ENCODE assay signal across 19 cellular contexts in the genomic region with DNA sequence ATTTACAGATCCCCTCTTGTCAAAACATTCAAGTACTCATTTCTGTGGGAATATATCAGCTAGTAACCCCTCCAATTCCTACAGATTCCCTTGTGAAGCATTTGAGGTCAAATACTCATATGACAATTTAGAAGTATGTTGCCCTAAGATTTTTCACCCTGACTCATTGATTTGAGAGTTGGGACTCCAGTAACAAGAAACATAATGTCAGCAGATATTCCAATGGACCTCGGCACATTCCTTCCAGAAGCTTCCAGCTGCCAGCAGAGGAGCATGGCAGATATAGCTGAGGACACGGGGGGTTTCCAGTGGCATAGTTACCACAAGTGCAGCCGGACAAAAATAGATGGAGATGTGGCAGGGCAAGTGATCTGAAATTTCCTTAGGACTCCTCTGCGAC.
DNase-seq lines count a peak whose midpoint lies in the region; ATAC-seq, FAIRE-seq and TF ChIP-seq lines count a peak whose summit lies in the region.
"Had no signal": no experiment of that assay in that cellular context is flagged by ENCODE, and none has a peak within 500 bp of the region (broad histone marks: within the 10 kb centered on the region; RNA-seq: fewer than 3 reads in every experiment).

No MANE protein-coding gene starts in this region.

- WGBS in HepG2 (ENCODE audit: low lambda C conversion rate): 4% methylated on average over 3 of the region's 4 CpGs
- 74% methylated on average over 3 of the region's 4 CpGs for WGBS in right lobe of liver (ENCODE audit: insufficient coverage, low coverage, low lambda C conversion rate, missing lambda C conversion rate)
- WGBS in K562 (ENCODE audit: insufficient coverage, low coverage, missing lambda C conversion rate): 0% methylated on average over 4 of the region's 4 CpGs

- no peak overlapping the region for H2AFZ ChIP-seq in HepG2 (ENCODE audit: low read length)
- H2AFZ ChIP-seq in K562 (ENCODE audit: low read depth, low read length): no peak overlapping the region

- TF ChIP-seq EP300 in HepG2 (IDR thresholded peaks at IDR 0.05; ENCODE audit: low read depth in 2 of 2, low read length in 2 of 2) (no peak), HepG2 (CRISPR knock-in tag; IDR thresholded peaks at IDR 0.05; ENCODE audit: borderline replicate concordance) (no peak), K562 (IDR thresholded peaks at IDR 0.05; ENCODE audit: low read length) (no peak)

- H3K9ac ChIP-seq in HepG2 (ENCODE audit: insufficient read depth, low read depth, low read length): no peak overlapping the region
- no peak overlapping the region for H3K9ac ChIP-seq in K562 (ENCODE audit: insufficient read depth in 1 of 2, low read depth in 2 of 2, low read length in 2 of 2)

- no peak overlapping the region for H3K4me3 ChIP-seq in HepG2 (replicated peaks in 1 of 3; ENCODE audit: insufficient read depth in 1 of 3, low read depth in 2 of 3, low read length in 3 of 3)
- H3K4me3 ChIP-seq in right lobe of liver: no peak overlapping the region
- no peak overlapping the region for H3K4me3 ChIP-seq in K562
- H3K4me3 ChIP-seq in BE2C (ENCODE audit: low read depth, low read length): no peak overlapping the region
- H3K4me3 ChIP-seq: adrenal gland, dorsolateral prefrontal cortex had no signal

- TF ChIP-seq POLR2A in HepG2 (IDR thresholded peaks at IDR 0.05; ENCODE audit: insufficient read depth in 1 of 2, low read depth in 2 of 2, low read length in 2 of 2) (no peak), right lobe of liver (IDR thresholded peaks at IDR 0.05) (no peak), K562 (conservative IDR thresholded peaks at IDR 0.05) (no peak)

- POLR2A ChIA-PET in HepG2 (lab: Yijun Ruan, JAX): no interaction called here
- POLR2A ChIA-PET in K562 (lab: Yijun Ruan, JAX): no interaction called here

- H3K27me3 ChIP-seq in HepG2 (ENCODE audit: control insufficient read depth in 1 of 2, insufficient read depth in 2 of 2, low read length in 2 of 2): peaks cover 0 to 9% of the 10 kb centered on the region in 2 experiments; a peak in 2 of 5 replicates
- no peaks in the 10 kb centered on the region for H3K27me3 ChIP-seq in right lobe of liver
- peaks cover 4 to 8% of the 10 kb centered on the region in 2 experiments; a peak in 4 of 5 replicates for H3K27me3 ChIP-seq in K562 (ENCODE audit: control insufficient read depth in 2 of 2, insufficient read depth in 2 of 2, low read length in 2 of 2)
- H3K27me3 ChIP-seq in BE2C: no peaks in the 10 kb centered on the region
- H3K27me3 ChIP-seq: adrenal gland, dorsolateral prefrontal cortex, foreskin keratinocyte had no signal

- TF ChIP-seq RAD21 in HepG2 (CRISPR knock-in tag; IDR thresholded peaks at IDR 0.05): no peak
- TF ChIP-seq RAD21 in K562 (CRISPR knock-in tag; conservative IDR thresholded peaks at IDR 0.05 in 1 of 2, IDR thresholded peaks at IDR 0.05 in 1 of 2): no peak

- H3K9me3 ChIP-seq in HepG2 (ENCODE audit: low read length): no peaks in the 10 kb centered on the region
- no peaks in the 10 kb centered on the region for H3K9me3 ChIP-seq in right lobe of liver
- no peaks in the 10 kb centered on the region for H3K9me3 ChIP-seq in K562 (replicated peaks; ENCODE audit: control insufficient read depth, insufficient read depth, low read depth, low read length)
- no peaks in the 10 kb centered on the region for H3K9me3 ChIP-seq in BE2C
- H3K9me3 ChIP-seq: adrenal gland had no signal

- H3K4me1 ChIP-seq in HepG2 (ENCODE audit: insufficient read depth, low read length): no peaks in the 10 kb centered on the region
- H3K4me1 ChIP-seq in right lobe of liver: no peaks in the 10 kb centered on the region
- H3K4me1 ChIP-seq in K562 (replicated peaks in 1 of 2; ENCODE audit: control insufficient read depth in 2 of 2, insufficient read depth in 2 of 2, low read length in 2 of 2): no peaks in the 10 kb centered on the region
- no peaks in the 10 kb centered on the region for H3K4me1 ChIP-seq in BE2C

- no peaks in the 10 kb centered on the region for H4K20me1 ChIP-seq in HepG2 (ENCODE audit: insufficient read depth, low read length)
- no peaks in the 10 kb centered on the region for H4K20me1 ChIP-seq in K562 (replicated peaks; ENCODE audit: control insufficient read depth, insufficient read depth, low read length)

- no peaks in the 10 kb centered on the region for H3K36me3 ChIP-seq in HepG2 (replicated peaks in 1 of 2; ENCODE audit: control insufficient read depth in 1 of 2, insufficient read depth in 2 of 2, low read length in 2 of 2)
- no peaks in the 10 kb centered on the region for H3K36me3 ChIP-seq in right lobe of liver
- H3K36me3 ChIP-seq in K562 (ENCODE audit: control insufficient read depth, insufficient read depth, low read length): no peaks in the 10 kb centered on the region
- H3K36me3 ChIP-seq in BE2C: no peaks in the 10 kb centered on the region
- H3K36me3 ChIP-seq: adrenal gland had no signal

- no peak for FAIRE-seq in HepG2 (lab: Jason Lieb, UNC)
- no peak for FAIRE-seq in K562 (lab: Jason Lieb, UNC)

- BruUV-seq in HepG2 (replicated peaks; lab: Mats Ljungman, UMichigan): no TSS peak
- no TSS peak for BruUV-seq in K562 (replicated peaks; lab: Mats Ljungman, UMichigan)

- intact Hi-C loops in HepG2 (cut with micrococcal nuclease; ENCODE audit: unreplicated experiment) (no loop called here), right lobe of liver (cut with DNase I) (no loop called here), K562 (cut with micrococcal nuclease) (no loop called here)

- DNase-seq in HepG2 (ENCODE audit: low spot score) (no peak), right lobe of liver (no peak), K562 (ENCODE audit: extremely low read depth in 1 of 4, low spot score in 3 of 4) (no peak), myocyte (ENCODE audit: low read depth) (peak; percentile 88), NCI-H128 (lab: John Stamatoyannopoulos, UW; ENCODE audit: unreplicated experiment) (no peak), BE2C (no peak)
- DNase-seq: activated CD4-positive, alpha-beta memory T cell treated with anti-CD3 and anti-CD28 coated beads, Interleukin-2, amount 10 ng/mL, durations not matched to agents 7 days and 5 days; adrenal gland; caudate nucleus; COR-L47; DMS79 treated with DMSO at 0.1 percent for 48 hours; dorsolateral prefrontal cortex; foreskin keratinocyte; immature natural killer cell; NCI-H1694 treated with DMSO at 0.1 percent for 48 hours; T1000 had no signal

- in situ Hi-C loops in HepG2 (cut with HindIII; ENCODE audit: extremely low pct_ligation_motif_present, low pct_unique_long_range_greater_than_20kb) (no loop called here), K562 (cut with MboI) (no loop called here)

- no peak overlapping the region for H3K27ac ChIP-seq in HepG2 (ENCODE audit: extremely low read length, insufficient read depth, low read length)
- no peak overlapping the region for H3K27ac ChIP-seq in right lobe of liver
- no peak overlapping the region for H3K27ac ChIP-seq in K562 (ENCODE audit: extremely low read depth, low read depth, low read length)
- H3K27ac ChIP-seq: 22Rv1, adrenal gland, dorsolateral prefrontal cortex, foreskin keratinocyte had no signal

- no peaks in the 10 kb centered on the region for H3K9me1 ChIP-seq in K562 (ENCODE audit: control insufficient read depth, insufficient read depth, low read length)

- H3K4me2 ChIP-seq in HepG2 (ENCODE audit: low read depth, low read length) (no peak overlapping the region), K562 (ENCODE audit: insufficient read depth, low read length) (no peak overlapping the region)

- CTCF ChIA-PET in HepG2 (lab: Yijun Ruan, JAX; ENCODE audit: low intra/inter-chr PET ratio, low total read pairs) (no interaction called here), K562 (lab: Yijun Ruan, JAX; ENCODE audit: low intra/inter-chr PET ratio) (no interaction called here)

- TF ChIP-seq CTCF in HepG2 (CRISPR knock-in tag; IDR thresholded peaks at IDR 0.05): no peak
- no peak for TF ChIP-seq CTCF in right lobe of liver (IDR thresholded peaks at IDR 0.05)
- no peak for TF ChIP-seq CTCF in K562 (IDR thresholded peaks at IDR 0.05 in 2 of 3, conservative IDR thresholded peaks at IDR 0.05 in 1 of 3; ENCODE audit: insufficient read depth in 2 of 3, low read depth in 1 of 3, low read length in 3 of 3)
- no peak for TF ChIP-seq CTCF in BE2C (IDR thresholded peaks at IDR 0.05; ENCODE audit: low read depth, low read length)

- no peak for ATAC-seq in HepG2
- no peak for ATAC-seq in right lobe of liver
- ATAC-seq in K562: no peak
- ATAC-seq in GM19452 (IDR thresholded peaks at IDR 0.05; ENCODE audit: unreplicated experiment): no peak
- ATAC-seq in HG03460 (IDR thresholded peaks at IDR 0.05; ENCODE audit: unreplicated experiment): no peak
- ATAC-seq: foreskin keratinocyte had no signal

- H3K79me2 ChIP-seq in HepG2 (ENCODE audit: insufficient read depth, low read length): no peaks in the 10 kb centered on the region
- no peaks in the 10 kb centered on the region for H3K79me2 ChIP-seq in K562 (ENCODE audit: control insufficient read depth, insufficient read depth, low read length)

TF ChIP-seq in HepG2, 621 proteins besides CTCF, POLR2A, EP300 and RAD21:
- TF ChIP-seq MAFF (IDR thresholded peaks at IDR 0.05; ENCODE audit: low read depth, low read length): 0 out of 2 replicates have a peak, but pooled peaks have one; percentile 7
- TF ChIP-seq AGO1 (IDR thresholded peaks at IDR 0.05; ENCODE audit: low read depth, low read length, poor library complexity, severe bottlenecking): no peak
- no peak for TF ChIP-seq FOXC1 (CRISPR knock-in tag; IDR thresholded peaks at IDR 0.05; ENCODE audit: borderline replicate concordance)
- peak in 1 of 2 experiments; percentile 17; a peak in 1 of 4 replicates for TF ChIP-seq MAFK (conservative IDR thresholded peaks at IDR 0.05 in 1 of 2, IDR thresholded peaks at IDR 0.05 in 1 of 2; ENCODE audit: low read length in 2 of 2)

TF ChIP-seq in K562, 482 proteins besides CTCF, POLR2A, EP300 and RAD21:
- TF ChIP-seq MAFG (tag; conservative IDR thresholded peaks at IDR 0.05) (0 out of 2 replicates have a peak, but pooled peaks have one; percentile 10), ZNF431 (CRISPR knock-in tag; IDR thresholded peaks at IDR 0.05) (no peak)

Comparison
In these comparisons a context has a peak if more than half of its experiments do, and no peak if none do; other contexts are left out.
1. Of the 241 proteins assayed by ChIP-seq in both HepG2 and K562: peak only in HepG2: MAFF; only in K562: MAFG; in both: none; in neither: 238; mixed calls (peak in some experiments, not most) for 1.